ENCODE assay signal across 18 cellular contexts in genomic region chr11:78438298-78438975, GRCh38. TPM values are rescaled to one million over a fixed set of nuclear protein-coding genes. Genes with fewer than 3 reads are reported as not detected.
DNase-seq lines count a peak whose midpoint lies in the region; ATAC-seq and TF ChIP-seq lines count a peak whose summit lies in the region.
"Had no signal": no experiment of that assay in that cellular context is flagged by ENCODE, and none has a peak within 500 bp of the region (broad histone marks: within the 10 kb centered on the region; RNA-seq: fewer than 3 reads in every experiment).

No MANE protein-coding gene starts in this region.

- TF ChIP-seq CTCF in breast epithelium (IDR thresholded peaks at IDR 0.05): no peak

- 100% methylated on average over 1 of the region's 5 CpGs for WGBS in trophoblast cell (ENCODE audit: extremely low coverage, insufficient coverage, insufficient read length)

- H3K27me3 Mint-ChIP-seq in activated naive CD8-positive, alpha-beta T cell treated with anti-CD3 and anti-CD28 coated beads, Interleukin-2, amount 10 ng/mL, durations not matched to agents 7 days and 5 days: no peaks in the 10 kb centered on the region
- H3K27me3 Mint-ChIP-seq in activated naive CD8-positive, alpha-beta T cell treated with anti-CD3 and anti-CD28 coated beads, Interleukin-2, amount 50 U/mL, for 24 hours: no peaks in the 10 kb centered on the region

- H3K23ac ChIP-seq in trophoblast cell (ENCODE audit: low read length): no peak overlapping the region

- H2BK12ac ChIP-seq in trophoblast cell (ENCODE audit: low read length): no peak overlapping the region

- TF ChIP-seq POLR2A in breast epithelium (IDR thresholded peaks at IDR 0.05): no peak

- no peak overlapping the region for H4K12ac ChIP-seq in trophoblast cell (ENCODE audit: low read depth, low read length)

- H2AFZ ChIP-seq in trophoblast cell (ENCODE audit: insufficient read depth, low read length, poor library complexity): no peak overlapping the region

- no peak overlapping the region for H3K14ac ChIP-seq in trophoblast cell (ENCODE audit: low read length)

- H3K36me3 Mint-ChIP-seq in activated naive CD8-positive, alpha-beta T cell treated with anti-CD3 and anti-CD28 coated beads, Interleukin-2, amount 10 ng/mL, durations not matched to agents 7 days and 5 days: peaks cover 5% of the 10 kb centered on the region
- peaks cover 29% of the 10 kb centered on the region for H3K36me3 Mint-ChIP-seq in activated naive CD8-positive, alpha-beta T cell treated with anti-CD3 and anti-CD28 coated beads, Interleukin-2, amount 50 U/mL, for 24 hours (ENCODE audit: low read depth)

- H3K27ac ChIP-seq in breast epithelium: no peak overlapping the region
- H3K27ac ChIP-seq in trophoblast cell (ENCODE audit: low read depth, low read length): no peak overlapping the region
- H3K27ac ChIP-seq: A549, pancreas had no signal

- no peaks in the 10 kb centered on the region for H3K36me3 ChIP-seq in breast epithelium
- peaks cover 1 to 2% of the 10 kb centered on the region in 2 experiments for H3K36me3 ChIP-seq in trophoblast cell (ENCODE audit: control insufficient read depth in 1 of 2, insufficient read depth in 2 of 2, low read length in 2 of 2)
- H3K36me3 ChIP-seq: pancreas had no signal

- no peaks in the 10 kb centered on the region for H3K79me2 ChIP-seq in trophoblast cell (ENCODE audit: control insufficient read depth, insufficient read depth, low read length, poor library complexity)

- intact Hi-C loops in breast epithelium (cut with DNase I; ENCODE audit: low total_unique reads): no loop called here

- no peak for ATAC-seq in activated naive CD8-positive, alpha-beta T cell treated with anti-CD3 and anti-CD28 coated beads, Interleukin-2, amount 10 ng/mL, durations not matched to agents 7 days and 5 days (ENCODE audit: low read depth)
- ATAC-seq in activated naive CD8-positive, alpha-beta T cell treated with anti-CD3 and anti-CD28 coated beads, Interleukin-2, amount 50 U/mL, for 24 hours: no peak
- ATAC-seq in HG02610 (IDR thresholded peaks at IDR 0.05; ENCODE audit: unreplicated experiment): peak; percentile 86
- ATAC-seq in HG03469 (IDR thresholded peaks at IDR 0.05; ENCODE audit: unreplicated experiment): peak; percentile 81
- ATAC-seq: A549, left ventricle myocardium superior, pancreas had no signal

- H2AK5ac ChIP-seq in trophoblast cell (ENCODE audit: low read length): no peak overlapping the region

- H4K8ac ChIP-seq in trophoblast cell (ENCODE audit: low read depth, low read length): no peak overlapping the region

- H3K4me1 ChIP-seq in breast epithelium (no peaks in the 10 kb centered on the region), trophoblast cell (ENCODE audit: control insufficient read depth in 1 of 2, insufficient read depth in 2 of 2, low read length in 2 of 2) (peaks cover 0 to 2% of the 10 kb centered on the region in 2 experiments)
- H3K4me1 ChIP-seq: A549, pancreas had no signal

- H3K4me3 Mint-ChIP-seq in activated naive CD8-positive, alpha-beta T cell treated with anti-CD3 and anti-CD28 coated beads, Interleukin-2, amount 10 ng/mL, durations not matched to agents 7 days and 5 days: no peak overlapping the region
- no peak overlapping the region for H3K4me3 Mint-ChIP-seq in activated naive CD8-positive, alpha-beta T cell treated with anti-CD3 and anti-CD28 coated beads, Interleukin-2, amount 50 U/mL, for 24 hours

- POLR2A ChIA-PET in activated naive CD8-positive, alpha-beta T cell treated with anti-CD3 and anti-CD28 coated beads, Interleukin-2, amount 10 ng/mL, durations not matched to agents 7 days and 5 days (lab: Charles Lee): no interaction called here

- H3K79me1 ChIP-seq in trophoblast cell (ENCODE audit: low read length): peaks cover 2% of the 10 kb centered on the region

- H3K27me3 ChIP-seq in breast epithelium (no peaks in the 10 kb centered on the region), trophoblast cell (ENCODE audit: insufficient read depth, low read length) (no peaks in the 10 kb centered on the region)
- H3K27me3 ChIP-seq: pancreas had no signal

- H3K9me3 ChIP-seq in breast epithelium: no peaks in the 10 kb centered on the region
- H3K9me3 ChIP-seq in trophoblast cell (ENCODE audit: insufficient read depth, low read depth, low read length): no peaks in the 10 kb centered on the region
- H3K9me3 ChIP-seq: A549, pancreas had no signal

- H4K91ac ChIP-seq in trophoblast cell (ENCODE audit: low read depth, low read length): no peak overlapping the region

- no peak for DNase-seq in activated naive CD8-positive, alpha-beta T cell treated with anti-CD3 and anti-CD28 coated beads, Interleukin-2, amount 10 ng/mL, durations not matched to agents 7 days and 5 days
- no peak for DNase-seq in activated naive CD8-positive, alpha-beta T cell treated with anti-CD3 and anti-CD28 coated beads, Interleukin-2, amount 50 U/mL, for 24 hours
- DNase-seq in RKO (ENCODE audit: low spot score) (no peak), breast epithelium (ENCODE audit: low spot score in 2 of 2) (no peak), COLO829 (ENCODE audit: low spot score) (no peak), trophoblast cell (no peak)
- DNase-seq: activated CD4-positive, alpha-beta T cell treated with anti-CD3 and anti-CD28 coated beads for 4 hours; activated gamma-delta T cell; DMS79 treated with DMSO at 0.1 percent for 48 hours; IMR-90; left ventricle myocardium superior; NCI-H2171 treated with DMSO at 0.1 percent for 48 hours; pancreas; SHP77 treated with DMSO at 0.1 percent for 48 hours; stimulated activated CD4-positive, alpha-beta T cell treated with anti-CD3 and anti-CD28 coated beads, Interleukin-4, amount 100 ng/mL, for 24 hours had no signal

- no peak overlapping the region for H3K18ac ChIP-seq in trophoblast cell (ENCODE audit: low read length)

- H2BK5ac ChIP-seq in trophoblast cell (ENCODE audit: low read depth, low read length, poor library complexity): no peak overlapping the region

- H3K4me1 Mint-ChIP-seq in activated naive CD8-positive, alpha-beta T cell treated with anti-CD3 and anti-CD28 coated beads, Interleukin-2, amount 10 ng/mL, durations not matched to agents 7 days and 5 days: no peaks in the 10 kb centered on the region
- no peaks in the 10 kb centered on the region for H3K4me1 Mint-ChIP-seq in activated naive CD8-positive, alpha-beta T cell treated with anti-CD3 and anti-CD28 coated beads, Interleukin-2, amount 50 U/mL, for 24 hours

- H2BK120ac ChIP-seq in trophoblast cell (ENCODE audit: insufficient read depth, low read length, poor library complexity): no peak overlapping the region

- peak overlapping the region; percentile 32 for H3K27ac Mint-ChIP-seq in activated naive CD8-positive, alpha-beta T cell treated with anti-CD3 and anti-CD28 coated beads, Interleukin-2, amount 10 ng/mL, durations not matched to agents 7 days and 5 days
- no peak overlapping the region for H3K27ac Mint-ChIP-seq in activated naive CD8-positive, alpha-beta T cell treated with anti-CD3 and anti-CD28 coated beads, Interleukin-2, amount 50 U/mL, for 24 hours

- H3K4me2 ChIP-seq in trophoblast cell (ENCODE audit: low read length): no peak overlapping the region
- H3K4me2 ChIP-seq: A549 had no signal

- H3K4me3 ChIP-seq in breast epithelium (no peak overlapping the region), trophoblast cell (ENCODE audit: low read depth, low read length) (no peak overlapping the region)
- H3K4me3 ChIP-seq: A549, pancreas had no signal

- no peaks in the 10 kb centered on the region for H3K9me3 Mint-ChIP-seq in activated naive CD8-positive, alpha-beta T cell treated with anti-CD3 and anti-CD28 coated beads, Interleukin-2, amount 10 ng/mL, durations not matched to agents 7 days and 5 days
- no peaks in the 10 kb centered on the region for H3K9me3 Mint-ChIP-seq in activated naive CD8-positive, alpha-beta T cell treated with anti-CD3 and anti-CD28 coated beads, Interleukin-2, amount 50 U/mL, for 24 hours

- H3K4ac ChIP-seq in trophoblast cell (ENCODE audit: low read depth, low read length): no peak overlapping the region

- no peak overlapping the region for H3K9ac ChIP-seq in trophoblast cell (ENCODE audit: low read length)

RNA-seq across cellular contexts. Expression of gene GAB2, which starts 20.8 kb away (rescaled TPM):
- 1 to 10 TPM; 7.1 to 7.5 TPM for total RNA-seq in activated naive CD8-positive, alpha-beta T cell treated with anti-CD3 and anti-CD28 coated beads, Interleukin-2, amount 10 ng/mL, durations not matched to agents 7 days and 5 days
- total RNA-seq in breast epithelium: 10 to 100 TPM; 22.9 to 43.8 (median 24.9) TPM
- polyA plus RNA-seq in trophoblast cell (2013): 105 and 110 TPM in 2 replicates

Comparison
In these comparisons a context has a peak if more than half of its experiments do, and no peak if none do; other contexts are left out.
1. ATAC-seq: peak in HG02610 (single experiment) and HG03469 (single experiment); none in activated naive CD8-positive, alpha-beta T cell treated with anti-CD3 and anti-CD28 coated beads, Interleukin-2, amount 10 ng/mL, durations not matched to agents 7 days and 5 days (single experiment) and activated naive CD8-positive, alpha-beta T cell treated with anti-CD3 and anti-CD28 coated beads, Interleukin-2, amount 50 U/mL, for 24 hours (single experiment).